In the genomic region with DNA sequence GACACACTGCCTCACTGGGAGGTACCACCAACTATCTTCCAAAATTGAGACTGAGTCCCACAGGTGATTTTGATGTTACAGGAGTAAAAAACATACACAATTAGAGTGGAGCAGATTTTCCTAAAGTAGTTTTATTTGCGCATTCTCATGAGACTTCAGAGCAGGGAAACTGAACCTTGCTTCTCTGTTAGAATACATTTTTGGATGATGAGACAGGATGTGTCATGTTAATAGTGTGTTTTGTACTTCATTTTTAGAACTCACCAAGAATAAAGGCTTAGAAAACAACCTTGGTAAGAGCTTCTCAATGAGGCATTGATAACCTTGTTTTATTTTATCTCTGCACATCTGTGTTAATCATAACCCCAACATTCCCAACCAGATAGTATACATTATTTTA, we compare ENCODE assay signal across 14 cellular contexts.
DNase-seq lines count a peak whose midpoint lies in the region; ATAC-seq and TF ChIP-seq lines count a peak whose summit lies in the region.
"Had no signal": no experiment of that assay in that cellular context is flagged by ENCODE, and none has a peak within 500 bp of the region (broad histone marks: within the 10 kb centered on the region; RNA-seq: fewer than 3 reads in every experiment).

No MANE protein-coding gene starts in this region.

- TF ChIP-seq CTCF in PC-3 (conservative IDR thresholded peaks at IDR 0.05; ENCODE audit: low read depth, low read length), result no peak

- H3K9ac ChIP-seq in GM23248 (no peak overlapping the region), PC-3 (ENCODE audit: low read length) (no peak overlapping the region)
- H3K9ac ChIP-seq: BLaER1 treated with 17β-estradiol and CSF1 and Interleukin-3, amounts not matched to agents 10 nM and 100 nM had no signal

- intact Hi-C loops in PC-3 (cut with micrococcal nuclease), result no loop called here

- H3K4me2 ChIP-seq in GM23248 (ENCODE audit: unreplicated experiment), result no peak overlapping the region
- H3K4me2 ChIP-seq in PC-3 (ENCODE audit: low read length), result no peak overlapping the region
- H3K4me2 ChIP-seq: BLaER1 treated with 17β-estradiol and CSF1 and Interleukin-3, amounts not matched to agents 10 nM and 100 nM had no signal

- 88 to 96% methylated on average over 1 of the region's 1 CpG for WGBS in GM23248 (ENCODE audit: low coverage in 1 of 2, low lambda C conversion rate in 2 of 2, missing lambda C conversion rate in 2 of 2), 2 experiments

- POLR2A ChIA-PET in PC-3 (lab: Charles Lee; ENCODE audit: unreplicated experiment), result no interaction called here

- no TSS peak for BruUV-seq in PC-3 (replicated peaks; lab: Mats Ljungman, UMichigan)

- H3F3A ChIP-seq in GM23248 (ENCODE audit: insufficient read depth) (no peaks in the 10 kb centered on the region), PC-3 (ENCODE audit: low read length, unreplicated experiment) (no peaks in the 10 kb centered on the region)

- no peaks in the 10 kb centered on the region for H3K79me2 ChIP-seq in GM23248 (ENCODE audit: insufficient read depth)
- no peaks in the 10 kb centered on the region for H3K79me2 ChIP-seq in PC-3 (ENCODE audit: low read length)

- ATAC-seq in PC-3 (no peak), GM18909 (IDR thresholded peaks at IDR 0.05; ENCODE audit: poor library complexity, unreplicated experiment) (no peak), HG03460 (IDR thresholded peaks at IDR 0.05; ENCODE audit: unreplicated experiment) (no peak)

- H3K4me1 ChIP-seq in GM23248 (ENCODE audit: insufficient read depth) (0 out of 2 replicates have a peak, but pooled peaks cover 3% of the 10 kb centered on the region), PC-3 (ENCODE audit: insufficient read depth, low read length) (peaks cover 3% of the 10 kb centered on the region; the same call in 1 of the 2 replicates)
- H3K4me1 ChIP-seq: BLaER1 treated with 17β-estradiol and CSF1 and Interleukin-3, amounts not matched to agents 10 nM and 100 nM had no signal

- CTCF ChIA-PET in PC-3 (lab: Charles Lee), result no interaction called here

- no peaks in the 10 kb centered on the region for H3K9me3 ChIP-seq in GM23248 (ENCODE audit: low read depth)
- no peaks in the 10 kb centered on the region for H3K9me3 ChIP-seq in PC-3 (ENCODE audit: low read length)

- no peaks in the 10 kb centered on the region for H4K20me1 ChIP-seq in GM23248 (ENCODE audit: insufficient read depth)
- H4K20me1 ChIP-seq in PC-3 (ENCODE audit: low read length), result no peaks in the 10 kb centered on the region
- H4K20me1 ChIP-seq: BLaER1 treated with 17β-estradiol and CSF1 and Interleukin-3, amounts not matched to agents 10 nM and 100 nM had no signal

- no peak overlapping the region for H2AFZ ChIP-seq in GM23248
- no peak overlapping the region for H2AFZ ChIP-seq in PC-3 (ENCODE audit: low read length)

- H3K9me2 ChIP-seq in GM23248 (ENCODE audit: insufficient read depth), result no peaks in the 10 kb centered on the region
- no peaks in the 10 kb centered on the region for H3K9me2 ChIP-seq in PC-3 (replicated peaks; ENCODE audit: low read length)

- H3K4me3 ChIP-seq in GM23248 (no peak overlapping the region), PC-3 (ENCODE audit: low read length) (no peak overlapping the region)
- H3K4me3 ChIP-seq: BLaER1 treated with 17β-estradiol and CSF1 and Interleukin-3, amounts not matched to agents 10 nM and 100 nM had no signal

- peak; percentile 10 for DNase-seq in AG08396 (ENCODE audit: low spot score)
- DNase-seq in GM23248, result peak; percentile 36
- peak; percentile 3 for DNase-seq in PC-3
- DNase-seq in iris pigment epithelial cell (ENCODE audit: low read depth), result peak; percentile 34
- DNase-seq in NCI-H526 (lab: John Stamatoyannopoulos, UW), result no peak
- DNase-seq: 8988T; CD4-positive, CD25-positive, alpha-beta regulatory T cell; DMS53; GDM1; HCEC 1CT; KG1 had no signal

- H3K27me3 ChIP-seq in GM23248 (replicated peaks; ENCODE audit: insufficient read depth), result no peaks in the 10 kb centered on the region
- no peaks in the 10 kb centered on the region for H3K27me3 ChIP-seq in PC-3 (ENCODE audit: low read length)
- H3K27me3 ChIP-seq: BLaER1 treated with 17β-estradiol and CSF1 and Interleukin-3, amounts not matched to agents 10 nM and 100 nM had no signal

- no peak overlapping the region for H3K27ac ChIP-seq in GM23248
- H3K27ac ChIP-seq in PC-3 (ENCODE audit: low read length), result no peak overlapping the region
- H3K27ac ChIP-seq: BLaER1 treated with 17β-estradiol and CSF1 and Interleukin-3, amounts not matched to agents 10 nM and 100 nM had no signal

- H3K36me3 ChIP-seq in GM23248 (ENCODE audit: low read depth), result no peaks in the 10 kb centered on the region
- H3K36me3 ChIP-seq in PC-3 (ENCODE audit: low read depth, low read length), result no peaks in the 10 kb centered on the region
- H3K36me3 ChIP-seq: BLaER1 treated with 17β-estradiol and CSF1 and Interleukin-3, amounts not matched to agents 10 nM and 100 nM had no signal

- in situ Hi-C loops in GM23248 (cut with MboI), result no loop called here

Comparison
In these comparisons a context has a peak if more than half of its experiments do, and no peak if none do; other contexts are left out.
1. DNase-seq: peak in AG08396 (single experiment), GM23248 (single experiment), PC-3 (single experiment) and iris pigment epithelial cell (single experiment); none in NCI-H526 (0 of 2).